11 cellular contexts compared by ENCODE assay signal in genomic region chr2:133711226-133711625, GRCh38.
"Had no signal": no experiment of that assay in that cellular context is flagged by ENCODE, and none has a peak within 500 bp of the region (broad histone marks: within the 10 kb centered on the region; RNA-seq: fewer than 3 reads in every experiment).

No MANE protein-coding gene starts in this region.

- H3K4me1 ChIP-seq: esophagus squamous epithelium had no signal

- H3K4me3 ChIP-seq: esophagus squamous epithelium had no signal

- H3K27ac Mint-ChIP-seq: activated naive CD8-positive, alpha-beta T cell; activated T-cell treated with anti-CD3 and anti-CD28 coated beads, Interleukin-2, amount 50 U/mL, for 24 hours; dendritic cell treated with granulocyte-macrophage colony-stimulating factor and Interleukin-4, amounts not matched to agents 40 ng/mL and 50 ng/mL, for 4 days; natural killer cell; stimulated activated naive CD8-positive, alpha-beta T cell treated with anti-CD3 and anti-CD28 coated beads, Interleukin-15, amount 100 ng/mL, for 72 hours had no signal

- H3K36me3 Mint-ChIP-seq: activated naive CD8-positive, alpha-beta T cell; natural killer cell had no signal

- H3K27ac ChIP-seq: esophagus squamous epithelium had no signal

- H3K27me3 ChIP-seq: esophagus squamous epithelium had no signal

- DNase-seq: activated CD4-positive, CD25-positive, alpha-beta regulatory T cell; activated effector memory CD4-positive, alpha-beta T cell treated with anti-CD3 and anti-CD28 coated beads, Interleukin-2, amount 50 U/mL, for 16 hours; activated T-cell treated with anti-CD3 and anti-CD28 coated beads, Interleukin-2, amount 50 U/mL, for 24 hours; cerebellar nuclear complex; esophagus squamous epithelium; left colon; natural killer cell; stimulated activated CD4-positive, alpha-beta T cell treated with anti-CD3 and anti-CD28 coated beads, Interleukin-4, amount 100 ng/mL, for 4 hours; stimulated activated naive CD8-positive, alpha-beta T cell treated with anti-CD3 and anti-CD28 coated beads, Interleukin-15, amount 100 ng/mL, for 72 hours had no signal

- H3K36me3 ChIP-seq: esophagus squamous epithelium had no signal

- H3K4me1 Mint-ChIP-seq: natural killer cell; stimulated activated naive CD8-positive, alpha-beta T cell treated with anti-CD3 and anti-CD28 coated beads, Interleukin-15, amount 100 ng/mL, for 72 hours had no signal

- H3K27me3 Mint-ChIP-seq: dendritic cell treated with granulocyte-macrophage colony-stimulating factor and Interleukin-4, amounts not matched to agents 40 ng/mL and 50 ng/mL, for 4 days had no signal

- ATAC-seq: left colon; natural killer cell; stimulated activated naive CD8-positive, alpha-beta T cell treated with anti-CD3 and anti-CD28 coated beads, Interleukin-15, amount 100 ng/mL, for 72 hours had no signal

- H3K4me3 Mint-ChIP-seq: activated naive CD8-positive, alpha-beta T cell; activated T-cell treated with anti-CD3 and anti-CD28 coated beads, Interleukin-2, amount 50 U/mL, for 24 hours; dendritic cell treated with granulocyte-macrophage colony-stimulating factor and Interleukin-4, amounts not matched to agents 40 ng/mL and 50 ng/mL, for 4 days; natural killer cell; stimulated activated naive CD8-positive, alpha-beta T cell treated with anti-CD3 and anti-CD28 coated beads, Interleukin-15, amount 100 ng/mL, for 72 hours had no signal
